Comparison of ENCODE assay signal across 20 cellular contexts in the genomic region with DNA sequence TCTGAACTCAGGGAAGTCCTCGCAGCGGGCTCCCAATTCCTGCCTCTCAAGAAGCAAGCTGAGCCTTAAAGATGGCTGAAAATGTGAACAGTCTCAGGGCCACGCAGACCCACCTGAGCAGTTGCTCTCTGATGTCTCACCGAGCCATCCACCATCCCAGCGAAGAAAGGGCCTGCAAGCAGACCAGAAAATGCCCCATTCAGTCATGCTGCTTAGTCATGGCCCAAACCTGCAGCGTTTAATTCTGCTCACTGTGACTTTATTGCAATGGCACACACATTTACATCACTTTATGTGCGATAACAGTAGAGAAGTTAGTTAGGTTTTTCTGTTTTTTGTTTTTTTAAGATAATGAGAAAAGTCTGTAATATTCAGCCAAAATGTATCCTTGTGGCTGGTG.
DNase-seq lines count a peak whose midpoint lies in the region; ATAC-seq, FAIRE-seq and TF ChIP-seq lines count a peak whose summit lies in the region.
"Had no signal": no experiment of that assay in that cellular context is flagged by ENCODE, and none has a peak within 500 bp of the region (broad histone marks: within the 10 kb centered on the region; RNA-seq: fewer than 3 reads in every experiment).

No MANE protein-coding gene starts in this region.

- H3K9me3 Mint-ChIP-seq in activated T-cell treated with anti-CD3 and anti-CD28 coated beads, Interleukin-2, amount 50 U/mL, for 72 hours: no peaks in the 10 kb centered on the region

- peak overlapping the region in 1 of 2 donors; percentile 74 for H3K4me3 Mint-ChIP-seq in activated T-cell treated with anti-CD3 and anti-CD28 coated beads, Interleukin-2, amount 50 U/mL, for 72 hours

- WGBS in K562 (ENCODE audit: insufficient coverage, low coverage, missing lambda C conversion rate): 64% methylated on average over 7 of the region's 7 CpGs
- 97% methylated on average over 7 of the region's 7 CpGs for WGBS in sigmoid colon, 2 donors
- WGBS in mammary epithelial cell (ENCODE audit: low coverage, missing lambda C conversion rate): over 99% methylated on average over 6 of the region's 7 CpGs

- H3K27ac Mint-ChIP-seq in activated T-cell treated with anti-CD3 and anti-CD28 coated beads, Interleukin-2, amount 50 U/mL, for 72 hours: peak overlapping the region; percentile 57

- H3K79me2 ChIP-seq in OCI-LY3 (ENCODE audit: low read length) (no peaks in the 10 kb centered on the region), K562 (ENCODE audit: control insufficient read depth, insufficient read depth, low read length) (no peaks in the 10 kb centered on the region), mammary epithelial cell (ENCODE audit: insufficient read depth, low read length) (no peaks in the 10 kb centered on the region)

- H2AFZ ChIP-seq in OCI-LY3 (ENCODE audit: low read depth, low read length): no peak overlapping the region
- H2AFZ ChIP-seq in K562 (ENCODE audit: low read depth, low read length): no peak overlapping the region
- H2AFZ ChIP-seq in mammary epithelial cell (ENCODE audit: low read depth, low read length): no peak overlapping the region

- DNase-seq in activated T-cell treated with anti-CD3 and anti-CD28 coated beads, Interleukin-2, amount 50 U/mL, for 72 hours: peak in 1 of 2 donors; percentile 23
- no peak for DNase-seq in activated T-cell treated with anti-CD3 and anti-CD28 coated beads, Interleukin-2, amount 50 U/mL, for 48 hours
- DNase-seq in K562 (ENCODE audit: extremely low read depth in 1 of 4, low spot score in 3 of 4) (no peak), sigmoid colon (peak; percentile 41), WERI-Rb-1 (no peak), NCI-H524 treated with DMSO at 0.1 percent for 48 hours (lab: John Stamatoyannopoulos, UW) (no peak), mammary epithelial cell (no peak)
- DNase-seq: activated gamma-delta T cell treated with Interleukin-2 at 50 U/mL for 16 hours; Caco-2; HCEC 1CT; kidney; mesendoderm; MM.1S; NCI-H1694 treated with DMSO at 0.1 percent for 48 hours; NCI-H446; SIG-M5; stimulated activated CD4-positive, alpha-beta T cell treated with anti-CD3 and anti-CD28 coated beads, Interleukin-4, amount 100 ng/mL, for 24 hours; stimulated activated CD8-positive, alpha-beta memory T cell treated with anti-CD3 and anti-CD28 coated beads, Interleukin-4, amount 100 ng/mL, for 48 hours; T1000 had no signal

- H4K20me1 ChIP-seq in OCI-LY3 (ENCODE audit: insufficient read depth, low read length): no peaks in the 10 kb centered on the region
- H4K20me1 ChIP-seq in K562 (replicated peaks; ENCODE audit: control insufficient read depth, insufficient read depth, low read length): no peaks in the 10 kb centered on the region
- H4K20me1 ChIP-seq in mammary epithelial cell (ENCODE audit: insufficient read depth, low read length): no peaks in the 10 kb centered on the region

- no peaks in the 10 kb centered on the region for H3K9me3 ChIP-seq in OCI-LY3 (ENCODE audit: insufficient read depth, low read length)
- H3K9me3 ChIP-seq in K562 (replicated peaks; ENCODE audit: control insufficient read depth, insufficient read depth, low read depth, low read length): no peaks in the 10 kb centered on the region
- no peaks in the 10 kb centered on the region for H3K9me3 ChIP-seq in sigmoid colon
- no peaks in the 10 kb centered on the region for H3K9me3 ChIP-seq in WERI-Rb-1 (ENCODE audit: severe bottlenecking)
- no peaks in the 10 kb centered on the region for H3K9me3 ChIP-seq in mammary epithelial cell (replicated peaks; ENCODE audit: insufficient read depth, low read length)
- H3K9me3 ChIP-seq: Caco-2 had no signal

- H3K27ac ChIP-seq in OCI-LY3 (ENCODE audit: low read length) (no peak overlapping the region), K562 (ENCODE audit: extremely low read depth, low read depth, low read length) (no peak overlapping the region), sigmoid colon (no peak overlapping the region), WERI-Rb-1 (no peak overlapping the region), mammary epithelial cell (ENCODE audit: insufficient read depth, low read depth, low read length) (no peak overlapping the region)

- TF ChIP-seq POLR2A in K562 (conservative IDR thresholded peaks at IDR 0.05) (no peak), sigmoid colon (IDR thresholded peaks at IDR 0.05) (no peak)

- no peak for FAIRE-seq in K562 (lab: Jason Lieb, UNC)
- FAIRE-seq: kidney had no signal

- peaks cover 87% of the 10 kb centered on the region for H3K4me1 Mint-ChIP-seq in activated T-cell treated with anti-CD3 and anti-CD28 coated beads, Interleukin-2, amount 50 U/mL, for 72 hours (ENCODE audit: low read depth)

- H3K4me1 ChIP-seq in OCI-LY3 (ENCODE audit: low read length) (peaks cover 78% of the 10 kb centered on the region), K562 (replicated peaks in 1 of 2; ENCODE audit: control insufficient read depth in 2 of 2, insufficient read depth in 2 of 2, low read length in 2 of 2) (peaks cover 52 to 70% of the 10 kb centered on the region in 2 experiments), sigmoid colon (peaks cover 0 to 41% (median 36%) of the 10 kb centered on the region in 4 donors), mammary epithelial cell (ENCODE audit: insufficient read depth, low read length) (peaks cover 53% of the 10 kb centered on the region)

- no peak for TF ChIP-seq EP300 in K562 (IDR thresholded peaks at IDR 0.05; ENCODE audit: low read length)
- TF ChIP-seq EP300 in sigmoid colon (IDR thresholded peaks at IDR 0.05): no peak

- ATAC-seq in activated T-cell treated with anti-CD3 and anti-CD28 coated beads, Interleukin-2, amount 50 U/mL, for 72 hours (replicated peaks in 1 of 2): no peak
- ATAC-seq in K562: no peak

- POLR2A ChIA-PET in K562 (lab: Yijun Ruan, JAX): interaction anchor here (0.5 kb wide), 1 partner anchor 93 kb away, joined by 4 read pairs; no protein-coding TSS in a partner anchor

- H3K4me2 ChIP-seq in OCI-LY3 (ENCODE audit: low read length) (peak overlapping the region; percentile 87; the same call in 1 of the 2 replicates), K562 (ENCODE audit: insufficient read depth, low read length) (no peak overlapping the region), mammary epithelial cell (ENCODE audit: insufficient read depth, low read depth, low read length) (no peak overlapping the region)

- TF ChIP-seq CTCF in OCI-LY3 (IDR thresholded peaks at IDR 0.05; ENCODE audit: low read depth, low read length) (no peak), K562 (IDR thresholded peaks at IDR 0.05 in 2 of 3, conservative IDR thresholded peaks at IDR 0.05 in 1 of 3; ENCODE audit: insufficient read depth in 2 of 3, low read depth in 1 of 3, low read length in 3 of 3) (no peak), sigmoid colon (IDR thresholded peaks at IDR 0.05) (no peak), WERI-Rb-1 (IDR thresholded peaks at IDR 0.05; ENCODE audit: low read depth, low read length) (no peak), mammary epithelial cell (conservative IDR thresholded peaks at IDR 0.05 in 1 of 2, IDR thresholded peaks at IDR 0.05 in 1 of 2; ENCODE audit: extremely low read depth in 1 of 2, insufficient read depth in 1 of 2, low read depth in 1 of 2, low read length in 2 of 2) (no peak)

- peaks cover 5% of the 10 kb centered on the region for H3K9me1 ChIP-seq in K562 (ENCODE audit: control insufficient read depth, insufficient read depth, low read length)

- CTCF ChIA-PET in K562 (lab: Yijun Ruan, JAX; ENCODE audit: low intra/inter-chr PET ratio) (no interaction called here), mammary epithelial cell (lab: Charles Lee; ENCODE audit: low non-redundant PET) (no interaction called here)

- dilution Hi-C loops in mammary epithelial cell (cut with HindIII; ENCODE audit: low sequenced_read_pairs): no loop called here

- H3K27me3 ChIP-seq in OCI-LY3 (ENCODE audit: low read depth, low read length) (no peaks in the 10 kb centered on the region), K562 (ENCODE audit: control insufficient read depth in 2 of 2, insufficient read depth in 2 of 2, low read length in 2 of 2) (no peaks in the 10 kb centered on the region), sigmoid colon (no peaks in the 10 kb centered on the region), WERI-Rb-1 (ENCODE audit: insufficient read depth, low read depth, severe bottlenecking) (no peaks in the 10 kb centered on the region), mammary epithelial cell (ENCODE audit: insufficient read depth, low read length) (no peaks in the 10 kb centered on the region)

- no peak for TF ChIP-seq RAD21 in K562 (CRISPR knock-in tag; conservative IDR thresholded peaks at IDR 0.05 in 1 of 2, IDR thresholded peaks at IDR 0.05 in 1 of 2)

- no TSS peak for BruUV-seq in K562 (replicated peaks; lab: Mats Ljungman, UMichigan)
- BruUV-seq in mammary epithelial cell (replicated peaks; lab: Mats Ljungman, UMichigan): no TSS peak

- H3K36me3 ChIP-seq in OCI-LY3 (replicated peaks; ENCODE audit: low read depth, low read length): no peaks in the 10 kb centered on the region
- no peaks in the 10 kb centered on the region for H3K36me3 ChIP-seq in K562 (ENCODE audit: control insufficient read depth, insufficient read depth, low read length)
- H3K36me3 ChIP-seq in sigmoid colon: no peaks in the 10 kb centered on the region
- no peaks in the 10 kb centered on the region for H3K36me3 ChIP-seq in WERI-Rb-1
- H3K36me3 ChIP-seq in mammary epithelial cell (ENCODE audit: insufficient read depth, low read length): no peaks in the 10 kb centered on the region

- H3K27me3 Mint-ChIP-seq in activated T-cell treated with anti-CD3 and anti-CD28 coated beads, Interleukin-2, amount 50 U/mL, for 72 hours (ENCODE audit: low read depth): no peaks in the 10 kb centered on the region

- H3K9ac ChIP-seq in OCI-LY3 (ENCODE audit: low read length) (no peak overlapping the region), K562 (ENCODE audit: insufficient read depth in 1 of 2, low read depth in 2 of 2, low read length in 2 of 2) (0 out of 4 replicates have a peak overlapping the region, but pooled peaks of 1 of the 2 experiments have one; percentile 71), mammary epithelial cell (ENCODE audit: insufficient read depth, low read length) (no peak overlapping the region)

- intact Hi-C loops in K562 (cut with micrococcal nuclease) (no loop called here), sigmoid colon (cut with DNase I) (loop anchor here (5.0 to 10.0 kb wide), 2 partner anchors 43 to 1335 kb away; partner anchors contain the start of gene NID1), mammary epithelial cell (cut with micrococcal nuclease) (no loop called here)

- in situ Hi-C loops in K562 (cut with MboI): loop anchor here (10.0 kb wide), 1 partner anchor 115 kb away; the partner anchor contains the start of gene IRF2BP2
- in situ Hi-C loops in mammary epithelial cell (cut with MboI; ENCODE audit: low sequenced_read_pairs in 2 of 2): loop anchor here (10.0 to 25.0 kb wide), 6 partner anchors 108 to 355 kb away; no protein-coding TSS in a partner anchor

- H3K4me3 ChIP-seq in OCI-LY3 (ENCODE audit: low read length): no peak overlapping the region
- no peak overlapping the region for H3K4me3 ChIP-seq in K562
- no peak overlapping the region for H3K4me3 ChIP-seq in sigmoid colon
- H3K4me3 ChIP-seq in WERI-Rb-1 (ENCODE audit: low read depth, low read length): no peak overlapping the region
- no peak overlapping the region for H3K4me3 ChIP-seq in mammary epithelial cell (replicated peaks in 1 of 3; ENCODE audit: insufficient read depth in 1 of 3, low read depth in 2 of 3, low read length in 3 of 3)

- H3K36me3 Mint-ChIP-seq in activated T-cell treated with anti-CD3 and anti-CD28 coated beads, Interleukin-2, amount 50 U/mL, for 72 hours (ENCODE audit: insufficient read depth in 2 of 2): peaks cover 0 to 2% of the 10 kb centered on the region in 2 donors
